In genomic region chr6:136546321-136546720, GRCh38 we compare ENCODE assay signal across 16 cellular contexts.
"Had no signal": no experiment of that assay in that cellular context is flagged by ENCODE, and none has a peak within 500 bp of the region (broad histone marks: within the 10 kb centered on the region; RNA-seq: fewer than 3 reads in every experiment).

No MANE protein-coding gene starts in this region.

- DNase-seq: effector memory CD8-positive, alpha-beta T cell; esophagus squamous epithelium; foreskin fibroblast; heart left ventricle; hippocampal formation; lower lobe of right lung; mesenchymal stem cell; naive B cell; sigmoid colon; stimulated activated CD4-positive, alpha-beta T cell treated with anti-CD3 and anti-CD28 coated beads, Interleukin-2, amount 100 ng/mL, for 24 hours; stimulated activated CD4-positive, alpha-beta T cell treated with anti-CD3 and anti-CD28 coated beads, Interleukin-4, amount 100 ng/mL, for 4 hours; stimulated activated naive CD4-positive, alpha-beta T cell; stomach; substantia nigra; transverse colon had no signal

- ATAC-seq: effector memory CD8-positive, alpha-beta T cell; heart left ventricle; left lobe of liver; lower lobe of right lung had no signal

- H3K9me3 Mint-ChIP-seq: effector memory CD8-positive, alpha-beta T cell; naive B cell had no signal

- H3K36me3 Mint-ChIP-seq: naive B cell had no signal

- H3K4me3 Mint-ChIP-seq: effector memory CD8-positive, alpha-beta T cell; naive B cell had no signal

- H3K27ac Mint-ChIP-seq: effector memory CD8-positive, alpha-beta T cell; naive B cell had no signal
